8 cellular contexts compared by ENCODE assay signal in the genomic region with DNA sequence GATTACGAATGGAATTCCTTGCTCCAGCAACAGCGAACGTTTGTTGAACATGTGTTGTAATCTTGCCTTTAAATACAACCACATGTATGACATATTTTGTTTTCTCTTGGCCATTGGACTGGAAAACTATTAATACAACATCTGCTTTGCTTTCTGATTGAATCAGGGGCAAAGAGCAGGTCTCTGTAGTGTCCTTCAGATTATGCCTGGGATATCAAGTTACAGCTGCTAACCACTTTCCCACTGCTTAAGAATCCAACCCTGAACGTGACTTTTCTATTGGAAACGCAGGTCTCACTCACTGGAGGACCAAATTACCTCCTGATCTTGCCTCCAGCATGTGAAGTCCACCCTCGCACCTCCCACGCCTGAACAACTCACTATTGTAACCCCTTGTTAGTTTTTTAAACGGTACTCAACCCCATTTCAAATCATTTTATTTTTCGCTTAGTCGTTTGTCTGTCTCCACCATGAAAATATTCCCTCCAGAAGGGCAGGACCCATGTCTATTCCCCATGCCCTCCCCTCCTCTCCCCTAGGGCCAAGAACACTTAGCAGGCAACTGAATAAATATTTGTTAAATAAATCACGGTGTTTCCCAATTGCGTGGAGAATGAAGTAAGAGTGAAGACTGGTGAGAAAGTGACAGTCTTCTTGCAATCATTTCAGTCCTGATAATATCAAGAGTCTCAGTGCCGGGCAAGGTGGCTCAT. TPM values are rescaled to one million over a fixed set of nuclear protein-coding genes. Genes with fewer than 3 reads are reported as not detected.
DNase-seq lines count a peak whose midpoint lies in the region; ATAC-seq and TF ChIP-seq lines count a peak whose summit lies in the region.

No MANE protein-coding gene starts in this region.

- TF ChIP-seq CTCF in epithelial cell of esophagus (IDR thresholded peaks at IDR 0.05; ENCODE audit: insufficient read depth, low read depth, low read length, missing control alignments), result no peak
- no peak for TF ChIP-seq CTCF in omental fat pad (IDR thresholded peaks at IDR 0.05)

- no peak overlapping the region for H3K4me3 ChIP-seq in epithelial cell of esophagus (ENCODE audit: low read length)

- ATAC-seq in omental fat pad (ENCODE audit: low FRiP score), result peak; percentile 62
- no peak for ATAC-seq in GM18498 (IDR thresholded peaks at IDR 0.05; ENCODE audit: unreplicated experiment)

- peak; percentile 88 for DNase-seq in DMS79 (lab: John Stamatoyannopoulos, UW)
- peak; percentile 98 to 99 for DNase-seq in NCI-H524 (lab: John Stamatoyannopoulos, UW)
- DNase-seq in epithelial cell of esophagus (ENCODE audit: low read depth), result peak; percentile 94
- no peak for DNase-seq in omental fat pad (ENCODE audit: low spot score)
- DNase-seq in OCI-M2 (lab: John Stamatoyannopoulos, UW; ENCODE audit: unreplicated experiment), result no peak
- DNase-seq in NCI-H2081 (lab: John Stamatoyannopoulos, UW), result no peak
- no peak for DNase-seq in NOMO-1 (lab: John Stamatoyannopoulos, UW; ENCODE audit: unreplicated experiment in 2 of 2)

RNA-seq across cellular contexts. Expression of a gene that starts 57.4 kb away (rescaled TPM):
- 100 to 1,000 TPM in 1 of 4 donors, 10 to 100 TPM in 3; 17.5 to 107 (median 55.8) TPM for total RNA-seq in omental fat pad

Comparison
In these comparisons a context has a peak if more than half of its experiments do, and no peak if none do; other contexts are left out.
1. DNase-seq: peak in DMS79 (single experiment), NCI-H524 (2 of 2) and epithelial cell of esophagus (single experiment); none in omental fat pad (single experiment), OCI-M2 (single experiment), NCI-H2081 (0 of 2) and NOMO-1 (0 of 2).